17 cellular contexts compared by ENCODE assay signal in genomic region chr1:8213136-8213535, GRCh38.
DNase-seq lines count a peak whose midpoint lies in the region; ATAC-seq, FAIRE-seq and TF ChIP-seq lines count a peak whose summit lies in the region.
"Had no signal": no experiment of that assay in that cellular context is flagged by ENCODE, and none has a peak within 500 bp of the region (broad histone marks: within the 10 kb centered on the region; RNA-seq: fewer than 3 reads in every experiment).

No MANE protein-coding gene starts in this region.

- H3K9me1 ChIP-seq in K562 (ENCODE audit: control insufficient read depth, insufficient read depth, low read length): no peaks in the 10 kb centered on the region

- H2AFZ ChIP-seq in GM23338: peak overlapping the region; percentile 32; the same call in 1 of the 2 replicates
- 0 out of 2 replicates have a peak overlapping the region, but pooled peaks have one; percentile 7 for H2AFZ ChIP-seq in K562 (ENCODE audit: low read depth, low read length)
- no peak overlapping the region for H2AFZ ChIP-seq in smooth muscle cell (ENCODE audit: low read depth)

- H3K9me3 Mint-ChIP-seq in GM23338 (no peaks in the 10 kb centered on the region), nephron (no peaks in the 10 kb centered on the region), nephron progenitor cell (no peaks in the 10 kb centered on the region)
- H3K9me3 Mint-ChIP-seq: T-cell had no signal

- peak; percentile 6 for FAIRE-seq in K562 (lab: Jason Lieb, UNC)

- H3K4me3 ChIP-seq in GM23338: no peak overlapping the region
- H3K4me3 ChIP-seq in K562: no peak overlapping the region
- no peak overlapping the region for H3K4me3 ChIP-seq in smooth muscle cell
- H3K4me3 ChIP-seq: BLaER1 had no signal

- H3K4me3 Mint-ChIP-seq in GM23338 (no peak overlapping the region), nephron (no peak overlapping the region), nephron progenitor cell (no peak overlapping the region)
- H3K4me3 Mint-ChIP-seq: T-cell had no signal

- POLR2A ChIA-PET in K562 (lab: Yijun Ruan, JAX): interaction anchor here (0.8 to 1.6 kb wide), 2 partner anchors 9 kb away, joined by 3 to 5 read pairs; no protein-coding TSS in a partner anchor

- H3K27me3 ChIP-seq in GM23338 (ENCODE audit: insufficient read depth): peaks cover 6% of the 10 kb centered on the region; the same call in 1 of the 2 replicates
- peaks cover 8 to 43% of the 10 kb centered on the region in 2 experiments; a peak in 4 of 5 replicates for H3K27me3 ChIP-seq in K562 (ENCODE audit: control insufficient read depth in 2 of 2, insufficient read depth in 2 of 2, low read length in 2 of 2)
- H3K27me3 ChIP-seq in smooth muscle cell (ENCODE audit: low read depth): no peaks in the 10 kb centered on the region

- no peak for TF ChIP-seq EP300 in K562 (IDR thresholded peaks at IDR 0.05; ENCODE audit: low read length)

- TF ChIP-seq CTCF in GM23338 (conservative IDR thresholded peaks at IDR 0.05; ENCODE audit: low read depth in 2 of 2): no peak
- TF ChIP-seq CTCF in K562 (IDR thresholded peaks at IDR 0.05 in 2 of 3, conservative IDR thresholded peaks at IDR 0.05 in 1 of 3; ENCODE audit: insufficient read depth in 2 of 3, low read depth in 1 of 3, low read length in 3 of 3): no peak
- TF ChIP-seq CTCF in nephron (IDR thresholded peaks at IDR 0.05; ENCODE audit: unreplicated experiment in 3 of 3): no peak
- no peak for TF ChIP-seq CTCF in smooth muscle cell (IDR thresholded peaks at IDR 0.05; ENCODE audit: borderline replicate concordance, insufficient read depth, poor library complexity, severe bottlenecking)
- no peak for TF ChIP-seq CTCF in nephron progenitor cell (IDR thresholded peaks at IDR 0.05)

- H3K27ac ChIP-seq in GM23338 (ENCODE audit: low read depth) (no peak overlapping the region), K562 (ENCODE audit: extremely low read depth, low read depth, low read length) (no peak overlapping the region), smooth muscle cell (ENCODE audit: low read depth) (no peak overlapping the region)
- H3K27ac ChIP-seq: BLaER1 had no signal

- H3K4me2 ChIP-seq in GM23338: no peak overlapping the region
- H3K4me2 ChIP-seq in K562 (ENCODE audit: insufficient read depth, low read length): no peak overlapping the region
- H3K4me2 ChIP-seq in smooth muscle cell: no peak overlapping the region
- H3K4me2 ChIP-seq: BLaER1 had no signal

- H3K4me1 Mint-ChIP-seq in GM23338: peaks cover 54% of the 10 kb centered on the region
- peaks cover 29% of the 10 kb centered on the region for H3K4me1 Mint-ChIP-seq in nephron
- H3K4me1 Mint-ChIP-seq in nephron progenitor cell: peaks cover 54% of the 10 kb centered on the region

- no peaks in the 10 kb centered on the region for H3K79me2 ChIP-seq in GM23338 (replicated peaks; ENCODE audit: insufficient read depth)
- no peaks in the 10 kb centered on the region for H3K79me2 ChIP-seq in K562 (ENCODE audit: control insufficient read depth, insufficient read depth, low read length)
- H3K79me2 ChIP-seq in smooth muscle cell (ENCODE audit: low read depth): no peaks in the 10 kb centered on the region

- BruUV-seq in K562 (replicated peaks; lab: Mats Ljungman, UMichigan): no TSS peak

- H3K4me1 ChIP-seq in GM23338 (ENCODE audit: insufficient read depth) (peaks cover 32% of the 10 kb centered on the region), K562 (replicated peaks in 1 of 2; ENCODE audit: control insufficient read depth in 2 of 2, insufficient read depth in 2 of 2, low read length in 2 of 2) (peaks cover 19 to 21% of the 10 kb centered on the region in 2 experiments), smooth muscle cell (ENCODE audit: low read depth) (peaks cover 37% of the 10 kb centered on the region)

- ATAC-seq in GM23338: no peak
- ATAC-seq in K562: peak; percentile 18
- no peak for ATAC-seq in GM21529 (IDR thresholded peaks at IDR 0.05; ENCODE audit: unreplicated experiment)
- ATAC-seq: T-cell had no signal

- H3K27me3 Mint-ChIP-seq in GM23338 (ENCODE audit: insufficient read depth, low read depth, poor library complexity) (peaks cover 6% of the 10 kb centered on the region), nephron (ENCODE audit: low read depth) (peaks cover 41% of the 10 kb centered on the region), nephron progenitor cell (ENCODE audit: low read depth, poor library complexity) (peaks cover 12% of the 10 kb centered on the region)

- DNase-seq in GM23338 (ENCODE audit: low spot score) (no peak), MV-4-11 (lab: John Stamatoyannopoulos, UW) (peak; percentile 19), K562 (ENCODE audit: extremely low read depth in 1 of 4, low spot score in 3 of 4) (no peak), smooth muscle cell (lab: John Stamatoyannopoulos, UW; ENCODE audit: unreplicated experiment) (no peak), nephron progenitor cell (no peak), NCI-H524 (lab: John Stamatoyannopoulos, UW) (no peak)
- DNase-seq: DMS 273 treated with DMSO at 0.1 percent for 48 hours, H7, NCI-H1105, NCI-H1694 treated with DMSO at 0.1 percent for 48 hours, NCI-H2171, NCI-H446 treated with DMSO at 0.1 percent for 48 hours, NCI-H774, T-cell had no signal

- WGBS in K562 (ENCODE audit: insufficient coverage, low coverage, missing lambda C conversion rate): 55% methylated on average over 9 of the region's 9 CpGs
- 90% methylated on average over 9 of the region's 9 CpGs for WGBS in smooth muscle cell (ENCODE audit: low lambda C conversion rate)

- CTCF ChIA-PET in K562 (lab: Yijun Ruan, JAX; ENCODE audit: low intra/inter-chr PET ratio): no interaction called here

- intact Hi-C loops in K562 (cut with micrococcal nuclease): no loop called here

- H4K20me1 ChIP-seq in GM23338 (replicated peaks; ENCODE audit: insufficient read depth): no peaks in the 10 kb centered on the region
- no peaks in the 10 kb centered on the region for H4K20me1 ChIP-seq in K562 (replicated peaks; ENCODE audit: control insufficient read depth, insufficient read depth, low read length)
- H4K20me1 ChIP-seq in smooth muscle cell (ENCODE audit: low read depth): no peaks in the 10 kb centered on the region
- H4K20me1 ChIP-seq: BLaER1 had no signal

- H3K9ac ChIP-seq in K562 (ENCODE audit: insufficient read depth in 1 of 2, low read depth in 2 of 2, low read length in 2 of 2): no peak overlapping the region
- H3K9ac ChIP-seq in smooth muscle cell (ENCODE audit: low read depth): no peak overlapping the region
- H3K9ac ChIP-seq: BLaER1 had no signal

- H3K9me2 ChIP-seq in GM23338 (ENCODE audit: insufficient read depth): no peaks in the 10 kb centered on the region

- H3K9me3 ChIP-seq in K562 (replicated peaks; ENCODE audit: control insufficient read depth, insufficient read depth, low read depth, low read length): no peaks in the 10 kb centered on the region
- H3K9me3 ChIP-seq in smooth muscle cell (replicated peaks; ENCODE audit: low read depth): no peaks in the 10 kb centered on the region
- H3K9me3 ChIP-seq: BLaER1 had no signal

- TF ChIP-seq RAD21 in K562 (CRISPR knock-in tag; conservative IDR thresholded peaks at IDR 0.05 in 1 of 2, IDR thresholded peaks at IDR 0.05 in 1 of 2): no peak

- H3K36me3 ChIP-seq in GM23338 (ENCODE audit: insufficient read depth) (no peaks in the 10 kb centered on the region), K562 (ENCODE audit: control insufficient read depth, insufficient read depth, low read length) (no peaks in the 10 kb centered on the region), smooth muscle cell (ENCODE audit: low read depth) (no peaks in the 10 kb centered on the region)
- H3K36me3 ChIP-seq: BLaER1 had no signal

- TF ChIP-seq POLR2A in K562 (conservative IDR thresholded peaks at IDR 0.05): no peak

- in situ Hi-C loops in K562 (cut with MboI): no loop called here

- H3K27ac Mint-ChIP-seq in GM23338 (no peak overlapping the region), nephron (peak overlapping the region; percentile 17 to 66 (median 35)), nephron progenitor cell (no peak overlapping the region)
- H3K27ac Mint-ChIP-seq: T-cell had no signal

- peaks cover 14% of the 10 kb centered on the region for H3F3A ChIP-seq in GM23338 (replicated peaks; ENCODE audit: low read depth)
- peaks cover 26% of the 10 kb centered on the region for H3F3A ChIP-seq in smooth muscle cell (ENCODE audit: low read depth)

- no peaks in the 10 kb centered on the region for H3K36me3 Mint-ChIP-seq in GM23338 (ENCODE audit: low read depth)
- H3K36me3 Mint-ChIP-seq in nephron (ENCODE audit: low read depth): no peaks in the 10 kb centered on the region
- no peaks in the 10 kb centered on the region for H3K36me3 Mint-ChIP-seq in nephron progenitor cell (ENCODE audit: low read depth)
- H3K36me3 Mint-ChIP-seq: T-cell had no signal

TF ChIP-seq in GM23338, 12 proteins besides CTCF, POLR2A, EP300 and RAD21 (continues in another document):
- TF ChIP-seq CREB1 (CRISPR knock-in tag; IDR thresholded peaks at IDR 0.05; ENCODE audit: low read depth) (no peak), ZNF331 (CRISPR knock-in tag; IDR thresholded peaks at IDR 0.05; ENCODE audit: low read depth) (no peak)

TF ChIP-seq in K562, 482 proteins besides CTCF, POLR2A, EP300 and RAD21 (continues in another document):
- TF ChIP-seq ZNF668 (CRISPR knock-in tag; IDR thresholded peaks at IDR 0.05): no peak
- no peak for TF ChIP-seq TBP (optimal IDR thresholded peaks at IDR 0.05; ENCODE audit: low read depth, low read length)
- TF ChIP-seq SREBF1 (IDR thresholded peaks at IDR 0.05; ENCODE audit: borderline replicate concordance, low read depth, low read length): no peak
- no peak for TF ChIP-seq ZBTB12 (CRISPR knock-in tag; IDR thresholded peaks at IDR 0.05)
- TF ChIP-seq SMARCC2 (IDR thresholded peaks at IDR 0.05; ENCODE audit: low read depth): no peak
- no peak for TF ChIP-seq CC2D1A (IDR thresholded peaks at IDR 0.05)
- TF ChIP-seq FOSL1 (tag; conservative IDR thresholded peaks at IDR 0.05): no peak
- no peak for TF ChIP-seq TRIM28 (IDR thresholded peaks at IDR 0.05)
- no peak for TF ChIP-seq PRPF4 (IDR thresholded peaks at IDR 0.05; ENCODE audit: insufficient read depth, low read depth, low read length, poor library complexity, severe bottlenecking)

Comparison
In these comparisons a context has a peak if more than half of its experiments do, and no peak if none do; other contexts are left out.
1. H3K27ac Mint-ChIP-seq: peak in nephron (3 of 3); none in GM23338 (single experiment) and nephron progenitor cell (single experiment).